1 cellular context compared by ENCODE assay signal in genomic region chr3:58173029-58173669, GRCh38.
TF ChIP-seq lines count a peak whose summit lies in the region.

No MANE protein-coding gene starts in this region.

TF ChIP-seq in HepG2, 621 proteins besides CTCF, POLR2A, EP300 and RAD21 (continued from another document and continues in another):
- TF ChIP-seq, protein P1, sequence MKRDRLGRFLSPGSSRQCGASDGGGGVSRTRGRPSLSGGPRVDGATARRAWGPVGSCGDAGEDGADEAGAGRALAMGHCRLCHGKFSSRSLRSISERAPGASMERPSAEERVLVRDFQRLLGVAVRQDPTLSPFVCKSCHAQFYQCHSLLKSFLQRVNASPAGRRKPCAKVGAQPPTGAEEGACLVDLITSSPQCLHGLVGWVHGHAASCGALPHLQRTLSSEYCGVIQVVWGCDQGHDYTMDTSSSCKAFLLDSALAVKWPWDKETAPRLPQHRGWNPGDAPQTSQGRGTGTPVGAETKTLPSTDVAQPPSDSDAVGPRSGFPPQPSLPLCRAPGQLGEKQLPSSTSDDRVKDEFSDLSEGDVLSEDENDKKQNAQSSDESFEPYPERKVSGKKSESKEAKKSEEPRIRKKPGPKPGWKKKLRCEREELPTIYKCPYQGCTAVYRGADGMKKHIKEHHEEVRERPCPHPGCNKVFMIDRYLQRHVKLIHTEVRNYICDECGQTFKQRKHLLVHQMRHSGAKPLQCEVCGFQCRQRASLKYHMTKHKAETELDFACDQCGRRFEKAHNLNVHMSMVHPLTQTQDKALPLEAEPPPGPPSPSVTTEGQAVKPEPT (CRISPR knock-in tag; IDR thresholded peaks at IDR 0.05; ENCODE audit: low read depth): no peak
- no peak for TF ChIP-seq MZF1 (CRISPR knock-in tag; IDR thresholded peaks at IDR 0.05; ENCODE audit: borderline replicate concordance)
- TF ChIP-seq, protein P2, sequence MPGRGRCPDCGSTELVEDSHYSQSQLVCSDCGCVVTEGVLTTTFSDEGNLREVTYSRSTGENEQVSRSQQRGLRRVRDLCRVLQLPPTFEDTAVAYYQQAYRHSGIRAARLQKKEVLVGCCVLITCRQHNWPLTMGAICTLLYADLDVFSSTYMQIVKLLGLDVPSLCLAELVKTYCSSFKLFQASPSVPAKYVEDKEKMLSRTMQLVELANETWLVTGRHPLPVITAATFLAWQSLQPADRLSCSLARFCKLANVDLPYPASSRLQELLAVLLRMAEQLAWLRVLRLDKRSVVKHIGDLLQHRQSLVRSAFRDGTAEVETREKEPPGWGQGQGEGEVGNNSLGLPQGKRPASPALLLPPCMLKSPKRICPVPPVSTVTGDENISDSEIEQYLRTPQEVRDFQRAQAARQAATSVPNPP (CRISPR knock-in tag; IDR thresholded peaks at IDR 0.05): 0 out of 2 replicates have a peak, but pooled peaks have one; percentile 13
- TF ChIP-seq TRIM24 (CRISPR knock-in tag; IDR thresholded peaks at IDR 0.05): no peak
- no peak for TF ChIP-seq GTF3A (CRISPR knock-in tag; conservative IDR thresholded peaks at IDR 0.05)
- TF ChIP-seq ZKSCAN8 (CRISPR knock-in tag; IDR thresholded peaks at IDR 0.05; ENCODE audit: borderline replicate concordance): no peak
- TF ChIP-seq TMF1 (CRISPR knock-in tag; IDR thresholded peaks at IDR 0.05; ENCODE audit: low read depth): no peak
- no peak for TF ChIP-seq ZNF101 (CRISPR knock-in tag; IDR thresholded peaks at IDR 0.05; ENCODE audit: borderline replicate concordance, low read depth)
- no peak for TF ChIP-seq THAP11 (CRISPR knock-in tag; IDR thresholded peaks at IDR 0.05)
- TF ChIP-seq ZBTB7B (CRISPR knock-in tag; IDR thresholded peaks at IDR 0.05): no peak
- no peak for TF ChIP-seq FOXK2 (IDR thresholded peaks at IDR 0.05)
- no peak for TF ChIP-seq RELA (CRISPR knock-in tag; IDR thresholded peaks at IDR 0.05)
- no peak for TF ChIP-seq ZNF503 (CRISPR knock-in tag; IDR thresholded peaks at IDR 0.05)
- no peak for TF ChIP-seq ZNF274 (CRISPR knock-in tag; IDR thresholded peaks at IDR 0.05)
- TF ChIP-seq ZNF225 (CRISPR knock-in tag; IDR thresholded peaks at IDR 0.05): no peak
- no peak for TF ChIP-seq ZFP37 (CRISPR knock-in tag; IDR thresholded peaks at IDR 0.05; ENCODE audit: borderline replicate concordance)
- no peak for TF ChIP-seq EEA1 (CRISPR knock-in tag; IDR thresholded peaks at IDR 0.05; ENCODE audit: borderline replicate concordance)
- TF ChIP-seq, protein P3, sequence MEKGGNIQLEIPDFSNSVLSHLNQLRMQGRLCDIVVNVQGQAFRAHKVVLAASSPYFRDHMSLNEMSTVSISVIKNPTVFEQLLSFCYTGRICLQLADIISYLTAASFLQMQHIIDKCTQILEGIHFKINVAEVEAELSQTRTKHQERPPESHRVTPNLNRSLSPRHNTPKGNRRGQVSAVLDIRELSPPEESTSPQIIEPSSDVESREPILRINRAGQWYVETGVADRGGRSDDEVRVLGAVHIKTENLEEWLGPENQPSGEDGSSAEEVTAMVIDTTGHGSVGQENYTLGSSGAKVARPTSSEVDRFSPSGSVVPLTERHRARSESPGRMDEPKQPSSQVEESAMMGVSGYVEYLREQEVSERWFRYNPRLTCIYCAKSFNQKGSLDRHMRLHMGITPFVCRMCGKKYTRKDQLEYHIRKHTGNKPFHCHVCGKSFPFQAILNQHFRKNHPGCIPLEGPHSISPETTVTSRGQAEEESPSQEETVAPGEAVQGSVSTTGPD (CRISPR knock-in tag; IDR thresholded peaks at IDR 0.05): no peak
- TF ChIP-seq, protein P4, sequence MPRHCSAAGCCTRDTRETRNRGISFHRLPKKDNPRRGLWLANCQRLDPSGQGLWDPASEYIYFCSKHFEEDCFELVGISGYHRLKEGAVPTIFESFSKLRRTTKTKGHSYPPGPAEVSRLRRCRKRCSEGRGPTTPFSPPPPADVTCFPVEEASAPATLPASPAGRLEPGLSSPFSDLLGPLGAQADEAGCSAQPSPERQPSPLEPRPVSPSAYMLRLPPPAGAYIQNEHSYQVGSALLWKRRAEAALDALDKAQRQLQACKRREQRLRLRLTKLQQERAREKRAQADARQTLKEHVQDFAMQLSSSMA (CRISPR knock-in tag; IDR thresholded peaks at IDR 0.05): no peak
- TF ChIP-seq ZSCAN22 (CRISPR knock-in tag; IDR thresholded peaks at IDR 0.05): no peak
- TF ChIP-seq ZNF792 (CRISPR knock-in tag; IDR thresholded peaks at IDR 0.05): no peak; the same call in 1 of the 2 replicates
- TF ChIP-seq BORCS8-MEF2B (CRISPR knock-in tag; IDR thresholded peaks at IDR 0.05): no peak
- TF ChIP-seq TFE3 (CRISPR knock-in tag; IDR thresholded peaks at IDR 0.05): no peak
- TF ChIP-seq SNAI1 (CRISPR knock-in tag; IDR thresholded peaks at IDR 0.05; ENCODE audit: borderline replicate concordance): no peak
- TF ChIP-seq, protein P5, sequence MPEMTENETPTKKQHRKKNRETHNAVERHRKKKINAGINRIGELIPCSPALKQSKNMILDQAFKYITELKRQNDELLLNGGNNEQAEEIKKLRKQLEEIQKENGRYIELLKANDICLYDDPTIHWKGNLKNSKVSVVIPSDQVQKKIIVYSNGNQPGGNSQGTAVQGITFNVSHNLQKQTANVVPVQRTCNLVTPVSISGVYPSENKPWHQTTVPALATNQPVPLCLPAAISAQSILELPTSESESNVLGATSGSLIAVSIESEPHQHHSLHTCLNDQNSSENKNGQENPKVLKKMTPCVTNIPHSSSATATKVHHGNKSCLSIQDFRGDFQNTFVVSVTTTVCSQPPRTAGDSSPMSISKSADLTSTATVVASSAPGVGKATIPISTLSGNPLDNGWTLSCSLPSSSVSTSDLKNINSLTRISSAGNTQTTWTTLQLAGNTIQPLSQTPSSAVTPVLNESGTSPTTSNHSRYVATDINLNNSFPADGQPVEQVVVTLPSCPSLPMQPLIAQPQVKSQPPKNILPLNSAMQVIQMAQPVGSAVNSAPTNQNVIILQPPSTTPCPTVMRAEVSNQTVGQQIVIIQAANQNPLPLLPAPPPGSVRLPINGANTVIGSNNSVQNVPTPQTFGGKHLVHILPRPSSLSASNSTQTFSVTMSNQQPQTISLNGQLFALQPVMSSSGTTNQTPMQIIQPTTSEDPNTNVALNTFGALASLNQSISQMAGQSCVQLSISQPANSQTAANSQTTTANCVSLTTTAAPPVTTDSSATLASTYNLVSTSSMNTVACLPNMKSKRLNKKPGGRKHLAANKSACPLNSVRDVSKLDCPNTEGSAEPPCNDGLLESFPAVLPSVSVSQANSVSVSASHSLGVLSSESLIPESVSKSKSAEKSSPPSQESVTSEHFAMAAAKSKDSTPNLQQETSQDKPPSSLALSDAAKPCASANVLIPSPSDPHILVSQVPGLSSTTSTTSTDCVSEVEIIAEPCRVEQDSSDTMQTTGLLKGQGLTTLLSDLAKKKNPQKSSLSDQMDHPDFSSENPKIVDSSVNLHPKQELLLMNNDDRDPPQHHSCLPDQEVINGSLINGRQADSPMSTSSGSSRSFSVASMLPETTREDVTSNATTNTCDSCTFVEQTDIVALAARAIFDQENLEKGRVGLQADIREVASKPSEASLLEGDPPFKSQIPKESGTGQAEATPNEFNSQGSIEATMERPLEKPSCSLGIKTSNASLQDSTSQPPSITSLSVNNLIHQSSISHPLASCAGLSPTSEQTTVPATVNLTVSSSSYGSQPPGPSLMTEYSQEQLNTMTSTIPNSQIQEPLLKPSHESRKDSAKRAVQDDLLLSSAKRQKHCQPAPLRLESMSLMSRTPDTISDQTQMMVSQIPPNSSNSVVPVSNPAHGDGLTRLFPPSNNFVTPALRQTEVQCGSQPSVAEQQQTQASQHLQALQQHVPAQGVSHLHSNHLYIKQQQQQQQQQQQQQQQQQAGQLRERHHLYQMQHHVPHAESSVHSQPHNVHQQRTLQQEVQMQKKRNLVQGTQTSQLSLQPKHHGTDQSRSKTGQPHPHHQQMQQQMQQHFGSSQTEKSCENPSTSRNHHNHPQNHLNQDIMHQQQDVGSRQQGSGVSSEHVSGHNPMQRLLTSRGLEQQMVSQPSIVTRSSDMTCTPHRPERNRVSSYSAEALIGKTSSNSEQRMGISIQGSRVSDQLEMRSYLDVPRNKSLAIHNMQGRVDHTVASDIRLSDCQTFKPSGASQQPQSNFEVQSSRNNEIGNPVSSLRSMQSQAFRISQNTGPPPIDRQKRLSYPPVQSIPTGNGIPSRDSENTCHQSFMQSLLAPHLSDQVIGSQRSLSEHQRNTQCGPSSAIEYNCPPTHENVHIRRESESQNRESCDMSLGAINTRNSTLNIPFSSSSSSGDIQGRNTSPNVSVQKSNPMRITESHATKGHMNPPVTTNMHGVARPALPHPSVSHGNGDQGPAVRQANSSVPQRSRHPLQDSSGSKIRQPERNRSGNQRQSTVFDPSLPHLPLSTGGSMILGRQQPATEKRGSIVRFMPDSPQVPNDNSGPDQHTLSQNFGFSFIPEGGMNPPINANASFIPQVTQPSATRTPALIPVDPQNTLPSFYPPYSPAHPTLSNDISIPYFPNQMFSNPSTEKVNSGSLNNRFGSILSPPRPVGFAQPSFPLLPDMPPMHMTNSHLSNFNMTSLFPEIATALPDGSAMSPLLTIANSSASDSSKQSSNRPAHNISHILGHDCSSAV (CRISPR knock-in tag; IDR thresholded peaks at IDR 0.05; ENCODE audit: borderline replicate concordance): no peak
- no peak for TF ChIP-seq MYC (CRISPR knock-in tag; IDR thresholded peaks at IDR 0.05; ENCODE audit: borderline replicate concordance)
- TF ChIP-seq ZNF282 (IDR thresholded peaks at IDR 0.05; ENCODE audit: partially characterized antibody): no peak
- no peak for TF ChIP-seq KLF9 (CRISPR knock-in tag; IDR thresholded peaks at IDR 0.05; ENCODE audit: low read depth)
- no peak for TF ChIP-seq ZMYM3 (CRISPR knock-in tag; IDR thresholded peaks at IDR 0.05)
- TF ChIP-seq ISX (CRISPR knock-in tag; conservative IDR thresholded peaks at IDR 0.05): no peak
- peak; percentile 93 for TF ChIP-seq AGO2 (optimal IDR thresholded peaks at IDR 0.05; ENCODE audit: low read depth, low read length)
- no peak for TF ChIP-seq SNRNP70 (IDR thresholded peaks at IDR 0.05; ENCODE audit: low read depth, low read length)
- TF ChIP-seq PLRG1 (conservative IDR thresholded peaks at IDR 0.05): no peak
- no peak for TF ChIP-seq ETS1 (CRISPR knock-in tag; IDR thresholded peaks at IDR 0.05)
- TF ChIP-seq ZNF781 (CRISPR knock-in tag; IDR thresholded peaks at IDR 0.05; ENCODE audit: borderline replicate concordance, not compliant biosample characterization): no peak
- TF ChIP-seq ZNF136 (CRISPR knock-in tag; IDR thresholded peaks at IDR 0.05; ENCODE audit: low read depth): no peak
- no peak; the same call in 1 of the 2 replicates for TF ChIP-seq NR2C2 (CRISPR knock-in tag; IDR thresholded peaks at IDR 0.05; ENCODE audit: borderline replicate concordance)
- TF ChIP-seq ZNF768 (CRISPR knock-in tag; IDR thresholded peaks at IDR 0.05): no peak
- TF ChIP-seq THAP8 (CRISPR knock-in tag; IDR thresholded peaks at IDR 0.05; ENCODE audit: borderline replicate concordance): peak; percentile 50; the same call in 1 of the 2 replicates
- TF ChIP-seq MXD4 (CRISPR knock-in tag; IDR thresholded peaks at IDR 0.05): no peak
- TF ChIP-seq, protein P6, sequence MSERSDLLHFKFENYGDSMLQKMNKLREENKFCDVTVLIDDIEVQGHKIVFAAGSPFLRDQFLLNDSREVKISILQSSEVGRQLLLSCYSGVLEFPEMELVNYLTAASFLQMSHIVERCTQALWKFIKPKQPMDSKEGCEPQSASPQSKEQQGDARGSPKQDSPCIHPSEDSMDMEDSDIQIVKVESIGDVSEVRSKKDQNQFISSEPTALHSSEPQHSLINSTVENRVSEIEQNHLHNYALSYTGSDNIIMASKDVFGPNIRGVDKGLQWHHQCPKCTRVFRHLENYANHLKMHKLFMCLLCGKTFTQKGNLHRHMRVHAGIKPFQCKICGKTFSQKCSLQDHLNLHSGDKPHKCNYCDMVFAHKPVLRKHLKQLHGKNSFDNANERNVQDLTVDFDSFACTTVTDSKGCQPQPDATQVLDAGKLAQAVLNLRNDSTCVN (CRISPR knock-in tag; IDR thresholded peaks at IDR 0.05; ENCODE audit: borderline replicate concordance): no peak
